In genomic region chr13:110528911-110529310, GRCh38 we compare ENCODE assay signal across 2 cellular contexts.
TF ChIP-seq lines count a peak whose summit lies in the region.

No MANE protein-coding gene starts in this region.

TF ChIP-seq in liver, 16 proteins besides CTCF, POLR2A, EP300 and RAD21:
- TF ChIP-seq SP1 (IDR thresholded peaks at IDR 0.05) = no peak
TF ChIP-seq in liver: peak in this region for 0.

TF ChIP-seq in HepG2, 621 proteins besides CTCF, POLR2A, EP300 and RAD21:
- TF ChIP-seq ZKSCAN8 (CRISPR knock-in tag; IDR thresholded peaks at IDR 0.05; ENCODE audit: borderline replicate concordance) (no peak), CREBL2 (CRISPR knock-in tag; IDR thresholded peaks at IDR 0.05; ENCODE audit: borderline replicate concordance) (no peak), MTA3 (CRISPR knock-in tag; IDR thresholded peaks at IDR 0.05) (no peak), ZNF607 (CRISPR knock-in tag; IDR thresholded peaks at IDR 0.05; ENCODE audit: borderline replicate concordance) (no peak), GTF3A (CRISPR knock-in tag; conservative IDR thresholded peaks at IDR 0.05) (no peak), NONO (IDR thresholded peaks at IDR 0.05) (no peak), NONO (CRISPR knock-in tag; conservative IDR thresholded peaks at IDR 0.05) (no peak), SMAD9 (CRISPR knock-in tag; IDR thresholded peaks at IDR 0.05) (no peak), POLR2AphosphoS5 (IDR thresholded peaks at IDR 0.05; ENCODE audit: low read depth, low read length) (no peak), SMC3 (IDR thresholded peaks at IDR 0.05; ENCODE audit: low read length) (no peak), ZNF576 (CRISPR knock-in tag; IDR thresholded peaks at IDR 0.05) (no peak), CSRNP1 (CRISPR knock-in tag; IDR thresholded peaks at IDR 0.05) (no peak), RARG (CRISPR knock-in tag; IDR thresholded peaks at IDR 0.05; ENCODE audit: low read depth) (no peak), ZBTB46 (CRISPR knock-in tag; IDR thresholded peaks at IDR 0.05; ENCODE audit: borderline replicate concordance) (no peak), MYNN (CRISPR knock-in tag; IDR thresholded peaks at IDR 0.05; ENCODE audit: low read depth) (no peak), ZBTB25 (CRISPR knock-in tag; IDR thresholded peaks at IDR 0.05) (no peak)
